ENCODE assay signal across 12 cellular contexts in the genomic region with DNA sequence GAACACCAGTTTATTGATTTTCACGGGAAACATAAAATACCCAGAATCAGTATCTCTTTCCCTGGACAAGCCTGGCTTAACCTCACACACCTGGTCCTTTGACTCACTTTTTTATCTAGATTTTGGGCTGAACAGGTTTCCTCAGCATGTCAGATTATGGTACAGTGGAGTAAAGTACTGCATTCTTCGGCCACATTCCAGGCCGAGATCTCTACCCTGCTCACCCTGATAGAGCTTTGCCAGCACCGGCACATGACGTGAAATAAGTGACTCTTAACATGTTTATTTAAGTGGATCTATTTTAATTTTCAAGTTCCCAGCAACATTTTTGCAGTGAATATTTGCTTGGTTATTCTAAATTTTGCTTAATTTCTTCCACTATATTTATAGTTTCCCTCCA.
"Had no signal": no experiment of that assay in that cellular context is flagged by ENCODE, and none has a peak within 500 bp of the region (broad histone marks: within the 10 kb centered on the region; RNA-seq: fewer than 3 reads in every experiment).

No MANE protein-coding gene starts in this region.

- ATAC-seq: activated CD4-positive, alpha-beta T cell treated with anti-CD3 and anti-CD28 coated beads for 36 hours; activated CD8-positive, alpha-beta memory T cell treated with anti-CD3 and anti-CD28 coated beads, Interleukin-2, amount 10 ng/mL, durations not matched to agents 7 days and 5 days; naive thymus-derived CD4-positive, alpha-beta T cell; right cardiac atrium had no signal

- H3K4me3 ChIP-seq: smooth muscle cell had no signal

- H3K4me2 ChIP-seq: smooth muscle cell had no signal

- DNase-seq: activated CD4-positive, alpha-beta memory T cell treated with anti-CD3 and anti-CD28 coated beads for 36 hours; activated CD4-positive, alpha-beta T cell treated with anti-CD3 and anti-CD28 coated beads for 36 hours; activated CD8-positive, alpha-beta memory T cell treated with anti-CD3 and anti-CD28 coated beads, Interleukin-2, amount 10 ng/mL, durations not matched to agents 7 days and 5 days; activated naive CD4-positive, alpha-beta T cell treated with anti-CD3 and anti-CD28 coated beads, Interleukin-2, amount 10 ng/mL, durations not matched to agents 7 days and 5 days; activated T-cell treated with anti-CD3 and anti-CD28 coated beads, Interleukin-2, amount 50 U/mL, for 1 hour; central memory CD4-positive, alpha-beta T cell; effector CD8-positive, alpha-beta T cell; foreskin melanocyte; mammary epithelial cell; naive thymus-derived CD4-positive, alpha-beta T cell; right cardiac atrium had no signal
